Comparison of ENCODE assay signal across 13 cellular contexts in the genomic region with DNA sequence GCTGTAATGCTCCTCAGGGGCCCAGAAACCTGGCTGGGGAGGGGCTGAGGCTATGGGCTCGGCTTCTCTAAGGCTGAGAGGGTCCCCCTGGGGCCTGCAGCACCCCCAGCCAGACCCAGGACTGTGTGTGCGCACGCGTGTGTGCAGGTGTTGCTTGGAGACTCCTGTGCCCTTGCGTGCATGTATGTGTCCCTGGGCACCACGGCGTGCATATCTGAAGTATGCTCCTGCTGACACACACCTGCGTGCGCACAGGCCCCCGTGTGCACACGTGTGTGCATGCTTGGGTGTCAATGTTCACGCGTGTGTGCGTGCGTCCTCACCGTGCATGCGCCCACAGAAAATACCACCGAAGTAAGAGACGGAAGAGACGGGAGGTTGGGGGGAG. TPM values are rescaled to one million over a fixed set of nuclear protein-coding genes. Genes with fewer than 3 reads are reported as not detected.
DNase-seq lines count a peak whose midpoint lies in the region; ATAC-seq and TF ChIP-seq lines count a peak whose summit lies in the region.
"Had no signal": no experiment of that assay in that cellular context is flagged by ENCODE, and none has a peak within 500 bp of the region (broad histone marks: within the 10 kb centered on the region; RNA-seq: fewer than 3 reads in every experiment).

No MANE protein-coding gene starts in this region.

- TF ChIP-seq POLR2A in tibial nerve (IDR thresholded peaks at IDR 0.05): no peak

- H3K4me1 ChIP-seq in CD8-positive, alpha-beta T cell (ENCODE audit: insufficient read depth, low read length): peaks cover 4% of the 10 kb centered on the region
- H3K4me1 ChIP-seq in HUES64 (ENCODE audit: insufficient read depth, low read length) (peaks cover 16% of the 10 kb centered on the region), neural progenitor cell (peaks cover 24% of the 10 kb centered on the region), tibial nerve (peaks cover 0 to 17% (median 3%) of the 10 kb centered on the region in 4 donors)

- peak overlapping the region; percentile 87 for H3K4me2 ChIP-seq in neural progenitor cell

- peaks cover 30% of the 10 kb centered on the region for H4K20me1 ChIP-seq in neural progenitor cell (ENCODE audit: low read depth)

- intact Hi-C loops in CD8-positive, alpha-beta T cell (cut with DNase I, micrococcal nuclease): no loop called here

- no peak overlapping the region for H3K27ac ChIP-seq in CD8-positive, alpha-beta T cell (ENCODE audit: low read depth, low read length)
- H3K27ac ChIP-seq in HUES64 (ENCODE audit: low read depth, low read length) (no peak overlapping the region), neural progenitor cell (no peak overlapping the region), tibial nerve (no peak overlapping the region)

- peak in 1 of 7 experiments; percentile 3 for DNase-seq in CD8-positive, alpha-beta T cell
- peak; percentile 31 for DNase-seq in central memory CD4-positive, alpha-beta T cell
- no peak for DNase-seq in neural progenitor cell (ENCODE audit: low spot score)
- DNase-seq in GM03348 (ENCODE audit: low spot score): no peak
- no peak for DNase-seq in tibial nerve (ENCODE audit: low spot score in 2 of 2)
- DNase-seq in kidney glomerular epithelial cell (lab: John Stamatoyannopoulos, UW): no peak
- DNase-seq: spleen, SW 1271 had no signal

- no peaks in the 10 kb centered on the region for H3K36me3 Mint-ChIP-seq in CD8-positive, alpha-beta T cell
- H3K36me3 Mint-ChIP-seq in neural progenitor cell: no peaks in the 10 kb centered on the region

- no peaks in the 10 kb centered on the region for H3K9me3 Mint-ChIP-seq in CD8-positive, alpha-beta T cell
- peaks cover 3% of the 10 kb centered on the region for H3K9me3 Mint-ChIP-seq in neural progenitor cell

- no peak overlapping the region for H3K4me3 ChIP-seq in CD8-positive, alpha-beta T cell (ENCODE audit: low read depth, low read length)
- H3K4me3 ChIP-seq in HUES64 (ENCODE audit: low read length) (peak overlapping the region; percentile 66), neural progenitor cell (peak overlapping the region; percentile 49), tibial nerve (peak overlapping the region in 1 of 4 donors; percentile 47)

- H2AFZ ChIP-seq in neural progenitor cell (replicated peaks): no peak overlapping the region

- ATAC-seq in CD8-positive, alpha-beta T cell: peak; percentile 67
- no peak for ATAC-seq in GM18517 (IDR thresholded peaks at IDR 0.05; ENCODE audit: unreplicated experiment)

- H3K27me3 ChIP-seq in CD8-positive, alpha-beta T cell (ENCODE audit: insufficient read depth, low read length): peaks cover 7% of the 10 kb centered on the region
- H3K27me3 ChIP-seq in HUES64 (ENCODE audit: insufficient read depth, low read length) (peaks cover 78% of the 10 kb centered on the region), neural progenitor cell (peaks cover 72% of the 10 kb centered on the region), tibial nerve (peaks cover 0 to 53% of the 10 kb centered on the region in 2 donors)

- POLR2A ChIA-PET in CD8-positive, alpha-beta T cell (lab: Charles Lee): no interaction called here

- no peak for TF ChIP-seq CTCF in CD8-positive, alpha-beta T cell (IDR thresholded peaks at IDR 0.05)
- TF ChIP-seq CTCF in neural progenitor cell (IDR thresholded peaks at IDR 0.05) (no peak), tibial nerve (IDR thresholded peaks at IDR 0.05) (no peak)

- H3K4me3 Mint-ChIP-seq in CD8-positive, alpha-beta T cell: peak overlapping the region; percentile 78
- H3K4me3 Mint-ChIP-seq in neural progenitor cell: peak overlapping the region; percentile 85

- no peaks in the 10 kb centered on the region for H3K9me3 ChIP-seq in CD8-positive, alpha-beta T cell (ENCODE audit: low read length)
- no peaks in the 10 kb centered on the region for H3K9me3 ChIP-seq in HUES64 (ENCODE audit: insufficient read depth, low read depth, low read length)
- no peaks in the 10 kb centered on the region for H3K9me3 ChIP-seq in neural progenitor cell (ENCODE audit: low read depth)
- no peaks in the 10 kb centered on the region for H3K9me3 ChIP-seq in tibial nerve
- H3K9me3 ChIP-seq: spleen had no signal

- peaks cover 8% of the 10 kb centered on the region for H3K4me1 Mint-ChIP-seq in CD8-positive, alpha-beta T cell (ENCODE audit: low read depth)
- H3K4me1 Mint-ChIP-seq in neural progenitor cell: peaks cover 55% of the 10 kb centered on the region

- H3K27ac Mint-ChIP-seq in CD8-positive, alpha-beta T cell: peak overlapping the region; percentile 80
- peak overlapping the region; percentile 69 for H3K27ac Mint-ChIP-seq in neural progenitor cell

- TF ChIP-seq EP300 in tibial nerve (IDR thresholded peaks at IDR 0.05): no peak

- H3K9ac ChIP-seq in HUES64 (ENCODE audit: low read depth, low read length) (no peak overlapping the region; the same call in 1 of the 2 replicates), neural progenitor cell (no peak overlapping the region)

- H3K27me3 Mint-ChIP-seq in CD8-positive, alpha-beta T cell (ENCODE audit: low read depth): peaks cover 38% of the 10 kb centered on the region
- H3K27me3 Mint-ChIP-seq in neural progenitor cell (ENCODE audit: insufficient read depth, low read depth): peaks cover 43% of the 10 kb centered on the region

- peaks cover 15% of the 10 kb centered on the region for H3F3A ChIP-seq in neural progenitor cell (ENCODE audit: low read depth)

- CTCF ChIA-PET in CD8-positive, alpha-beta T cell (lab: Charles Lee): no interaction called here

- H3K36me3 ChIP-seq in CD8-positive, alpha-beta T cell (ENCODE audit: insufficient read depth, low read length): no peaks in the 10 kb centered on the region
- no peaks in the 10 kb centered on the region for H3K36me3 ChIP-seq in HUES64 (ENCODE audit: insufficient read depth, low read length)
- H3K36me3 ChIP-seq in neural progenitor cell: no peaks in the 10 kb centered on the region
- H3K36me3 ChIP-seq in tibial nerve: no peaks in the 10 kb centered on the region
- H3K36me3 ChIP-seq: spleen had no signal

- WGBS in HUES64: 3% methylated on average over 15 of the region's 20 CpGs
- 7 to 22% methylated on average over 20 of the region's 20 CpGs for WGBS in tibial nerve, 2 donors

- no peaks in the 10 kb centered on the region for H3K79me2 ChIP-seq in neural progenitor cell (ENCODE audit: low read depth)

RNA-seq across cellular contexts. Expression of gene ECEL1, which starts 14.9 kb away (rescaled TPM):
- not detected for total RNA-seq in CD8-positive, alpha-beta T cell
- polyA plus RNA-seq in HUES64 (2013, experiment 1 of 2): 1.9 TPM
- 3.4 TPM for polyA plus RNA-seq in HUES64 (2013, experiment 2 of 2)
- total RNA-seq in neural progenitor cell (ENCODE audit: low replicate concordance) (0.84 and 3.8 TPM in 2 replicates), tibial nerve (1 to 10 TPM in 3 of 4 donors, not detected in 1; 1.0 to 7.3 (median 1.8) TPM)
- total RNA-seq: Daoy, epithelial cell of proximal tubule had no signal

RNA-seq across cellular contexts. Expression of gene PRSS56, which starts 17.7 kb away (rescaled TPM):
- not detected for total RNA-seq in CD8-positive, alpha-beta T cell
- polyA plus RNA-seq in HUES64 (2013, experiment 1 of 2): 0.10 TPM
- not detected for polyA plus RNA-seq in HUES64 (2013, experiment 2 of 2)
- total RNA-seq in neural progenitor cell (ENCODE audit: low replicate concordance) (not detected in 2 replicates), tibial nerve (not detected)
- total RNA-seq: Daoy, epithelial cell of proximal tubule, liver had no signal

RNA-seq across cellular contexts. Expression of gene CHRND, which starts 23.5 kb away (rescaled TPM):
- total RNA-seq in CD8-positive, alpha-beta T cell: not detected
- polyA plus RNA-seq in HUES64 (2013, experiment 1 of 2): 0.05 TPM
- 0.19 TPM for polyA plus RNA-seq in HUES64 (2013, experiment 2 of 2)
- total RNA-seq in neural progenitor cell (ENCODE audit: low replicate concordance) (0.19 TPM in 1 of 2 replicates, not detected in the other), tibial nerve (not detected)
- total RNA-seq: Daoy, epithelial cell of proximal tubule, liver had no signal
- polyA plus RNA-seq: liver, spleen had no signal

RNA-seq across cellular contexts. Expression of gene CHRNG, which starts 37.0 kb away (rescaled TPM):
- total RNA-seq in CD8-positive, alpha-beta T cell: not detected
- not detected for polyA plus RNA-seq in HUES64 (2013, experiment 1 of 2)
- polyA plus RNA-seq in HUES64 (2013, experiment 2 of 2): not detected
- total RNA-seq in neural progenitor cell (ENCODE audit: low replicate concordance) (not detected in 2 replicates), tibial nerve (not detected)
- total RNA-seq: Daoy, epithelial cell of proximal tubule, liver, spleen had no signal
- polyA plus RNA-seq: liver had no signal

RNA-seq across cellular contexts. Expression of gene ALPI, which starts 46.6 kb away (rescaled TPM):
- not detected for total RNA-seq in CD8-positive, alpha-beta T cell
- not detected for polyA plus RNA-seq in HUES64 (2013, experiment 1 of 2)
- polyA plus RNA-seq in HUES64 (2013, experiment 2 of 2): not detected
- total RNA-seq in neural progenitor cell (ENCODE audit: low replicate concordance): not detected in 2 replicates
- not detected for total RNA-seq in tibial nerve
- total RNA-seq: Daoy, epithelial cell of proximal tubule, liver, spleen had no signal
- polyA plus RNA-seq: spleen had no signal
